Comparison of ENCODE assay signal across 9 cellular contexts in the genomic region with DNA sequence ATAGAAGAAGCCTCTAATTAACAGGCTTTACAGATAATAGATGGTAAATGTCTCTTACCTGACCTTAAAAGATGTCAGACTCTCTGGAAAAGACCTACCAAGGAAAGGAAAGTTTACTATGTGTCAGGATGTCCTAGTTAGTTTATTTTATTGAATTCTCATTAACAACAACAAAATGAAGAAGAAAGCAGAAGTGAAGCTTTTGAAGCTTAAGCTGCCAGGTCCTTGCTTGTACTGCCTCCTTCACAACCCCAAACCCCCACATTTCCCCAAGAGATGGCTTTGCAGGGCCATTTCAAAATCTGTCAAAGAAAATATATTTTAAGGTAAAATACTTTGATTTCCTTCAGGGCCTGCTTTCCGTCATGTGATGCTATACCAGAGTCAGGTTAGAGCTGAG.
"Had no signal": no experiment of that assay in that cellular context is flagged by ENCODE, and none has a peak within 500 bp of the region (broad histone marks: within the 10 kb centered on the region; RNA-seq: fewer than 3 reads in every experiment).

No MANE protein-coding gene starts in this region.

- ATAC-seq: GM23338, K562 had no signal

- H3K4me3 ChIP-seq: GM23338, K562 had no signal

- DNase-seq: H9, HCEC 1CT, IMR-90, KG1 had no signal

- FAIRE-seq: H1, H54, HTR-8/SVneo, K562 had no signal

- H3K4me2 ChIP-seq: GM23338 had no signal

- H2AFZ ChIP-seq: GM23338 had no signal
